8 cellular contexts compared by ENCODE assay signal in the genomic region with DNA sequence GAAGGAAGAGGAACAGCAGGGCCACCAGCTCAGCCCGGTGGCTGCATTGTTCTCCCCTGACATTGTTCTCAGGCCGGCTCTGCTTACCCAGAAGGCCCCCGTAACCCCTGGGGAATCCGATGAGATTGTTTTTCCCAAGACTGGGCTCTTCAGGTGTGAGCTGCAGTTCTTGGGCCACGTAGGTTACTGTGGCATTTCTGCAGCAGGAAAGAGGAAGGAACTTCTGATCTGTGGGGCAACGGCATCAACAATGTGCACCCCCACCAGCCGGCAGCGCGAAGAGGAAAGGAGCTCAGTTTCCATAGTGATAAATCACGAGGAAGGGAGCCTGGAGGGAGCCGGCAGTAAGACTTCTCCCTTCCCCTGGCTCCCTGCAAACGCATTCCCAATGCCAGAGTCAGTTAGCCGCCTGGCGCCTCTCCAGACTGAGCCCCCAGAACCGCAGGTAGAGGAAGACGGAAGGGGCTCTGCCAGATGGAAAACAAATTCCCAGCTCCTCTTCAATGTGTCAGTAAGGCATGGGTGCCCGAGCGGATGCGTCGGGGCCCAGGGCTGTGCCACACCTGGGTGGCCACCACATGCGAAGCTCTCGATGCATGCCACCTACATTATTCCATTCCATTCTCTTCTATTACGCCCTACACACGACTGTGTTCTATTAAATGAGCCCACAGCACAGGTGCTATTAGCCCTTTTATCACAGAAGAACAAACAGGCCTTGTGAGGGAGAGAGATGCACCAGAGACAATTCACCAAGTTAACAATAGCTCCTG. TPM values are rescaled to one million over a fixed set of nuclear protein-coding genes. Genes with fewer than 3 reads are reported as not detected.
DNase-seq lines count a peak whose midpoint lies in the region; ATAC-seq and TF ChIP-seq lines count a peak whose summit lies in the region.

No MANE protein-coding gene starts in this region.

- 43 to 45% (median 43%) methylated on average over 22 to 24 of the region's 24 CpGs for WGBS in psoas muscle, 3 donors

- H3K9me3 ChIP-seq in psoas muscle = no peaks in the 10 kb centered on the region

- H3K27ac ChIP-seq in psoas muscle = peak overlapping the region; percentile 58

- ATAC-seq in activated naive CD8-positive, alpha-beta T cell treated with anti-CD3 and anti-CD28 coated beads, Interleukin-2, amount 50 U/mL, for 24 hours = peak; percentile 20
- ATAC-seq in psoas muscle = peak in 3 of 4 donors; percentile 48 to 56 (median 53)

- DNase-seq in activated naive CD4-positive, alpha-beta T cell treated with anti-CD3 and anti-CD28 coated beads for 36 hours = no peak
- DNase-seq in activated naive CD4-positive, alpha-beta T cell treated with anti-CD3 and anti-CD28 coated beads, Interleukin-2, amount 10 ng/mL, durations not matched to agents 7 days and 5 days = no peak
- peak; percentile 18 for DNase-seq in activated naive CD8-positive, alpha-beta T cell treated with anti-CD3 and anti-CD28 coated beads, Interleukin-2, amount 50 U/mL, for 24 hours
- DNase-seq in hepatic stellate cell (ENCODE audit: low spot score) = peak; percentile 22
- DNase-seq in psoas muscle = peak; percentile 50 to 65
- no peak for DNase-seq in NCI-H1694 treated with DMSO at 0.1 percent for 48 hours (lab: John Stamatoyannopoulos, UW)
- DNase-seq in stimulated activated CD4-positive, alpha-beta T cell treated with anti-CD3 and anti-CD28 coated beads, Interleukin-12 subunit alpha, Interleukin-12 subunit beta, amount 100 ng/mL, for 4 hours = no peak
- DNase-seq in activated naive CD4-positive, alpha-beta T cell (lab: John Stamatoyannopoulos, UW) = no peak

- H3K27ac Mint-ChIP-seq in activated naive CD4-positive, alpha-beta T cell treated with anti-CD3 and anti-CD28 coated beads for 36 hours = no peak overlapping the region
- no peak overlapping the region for H3K27ac Mint-ChIP-seq in activated naive CD4-positive, alpha-beta T cell treated with anti-CD3 and anti-CD28 coated beads, Interleukin-2, amount 10 ng/mL, durations not matched to agents 7 days and 5 days
- H3K27ac Mint-ChIP-seq in activated naive CD8-positive, alpha-beta T cell treated with anti-CD3 and anti-CD28 coated beads, Interleukin-2, amount 50 U/mL, for 24 hours = peak overlapping the region; percentile 48

- H3K4me3 Mint-ChIP-seq in activated naive CD4-positive, alpha-beta T cell treated with anti-CD3 and anti-CD28 coated beads for 36 hours = peak overlapping the region; percentile 49
- H3K4me3 Mint-ChIP-seq in activated naive CD4-positive, alpha-beta T cell treated with anti-CD3 and anti-CD28 coated beads, Interleukin-2, amount 10 ng/mL, durations not matched to agents 7 days and 5 days = no peak overlapping the region
- peak overlapping the region; percentile 59 for H3K4me3 Mint-ChIP-seq in activated naive CD8-positive, alpha-beta T cell treated with anti-CD3 and anti-CD28 coated beads, Interleukin-2, amount 50 U/mL, for 24 hours

- peak overlapping the region; percentile 34 for H3K4me3 ChIP-seq in psoas muscle

- H3K36me3 Mint-ChIP-seq in activated naive CD4-positive, alpha-beta T cell treated with anti-CD3 and anti-CD28 coated beads for 36 hours (ENCODE audit: low read depth) = no peaks in the 10 kb centered on the region
- no peaks in the 10 kb centered on the region for H3K36me3 Mint-ChIP-seq in activated naive CD4-positive, alpha-beta T cell treated with anti-CD3 and anti-CD28 coated beads, Interleukin-2, amount 10 ng/mL, durations not matched to agents 7 days and 5 days
- no peaks in the 10 kb centered on the region for H3K36me3 Mint-ChIP-seq in activated naive CD8-positive, alpha-beta T cell treated with anti-CD3 and anti-CD28 coated beads, Interleukin-2, amount 50 U/mL, for 24 hours (ENCODE audit: low read depth)

- TF ChIP-seq CTCF in psoas muscle (IDR thresholded peaks at IDR 0.05) = no peak

- no peaks in the 10 kb centered on the region for H3K9me3 Mint-ChIP-seq in activated naive CD4-positive, alpha-beta T cell treated with anti-CD3 and anti-CD28 coated beads for 36 hours
- H3K9me3 Mint-ChIP-seq in activated naive CD4-positive, alpha-beta T cell treated with anti-CD3 and anti-CD28 coated beads, Interleukin-2, amount 10 ng/mL, durations not matched to agents 7 days and 5 days = no peaks in the 10 kb centered on the region
- H3K9me3 Mint-ChIP-seq in activated naive CD8-positive, alpha-beta T cell treated with anti-CD3 and anti-CD28 coated beads, Interleukin-2, amount 50 U/mL, for 24 hours = no peaks in the 10 kb centered on the region

- intact Hi-C loops in activated naive CD4-positive, alpha-beta T cell treated with anti-CD3 and anti-CD28 coated beads for 36 hours (cut with micrococcal nuclease) = no loop called here
- intact Hi-C loops in psoas muscle (cut with DNase I) = no loop called here

- CTCF ChIA-PET in activated naive CD4-positive, alpha-beta T cell treated with anti-CD3 and anti-CD28 coated beads for 36 hours (lab: Charles Lee) = interaction anchor here (0.6 to 2.0 kb wide), 3 partner anchors 18 to 92 kb away, joined by 4 to 11 read pairs (median 5); no protein-coding TSS in a partner anchor
- CTCF ChIA-PET in activated naive CD4-positive, alpha-beta T cell treated with anti-CD3 and anti-CD28 coated beads, Interleukin-2, amount 10 ng/mL, durations not matched to agents 7 days and 5 days (lab: Charles Lee) = interaction anchor here (0.9 to 1.8 kb wide), 5 partner anchors 8 to 92 kb away, joined by 3 to 5 read pairs (median 3); no protein-coding TSS in a partner anchor

- H3K27me3 Mint-ChIP-seq in activated naive CD4-positive, alpha-beta T cell treated with anti-CD3 and anti-CD28 coated beads for 36 hours (ENCODE audit: low read depth) = no peaks in the 10 kb centered on the region
- peaks cover 12% of the 10 kb centered on the region for H3K27me3 Mint-ChIP-seq in activated naive CD4-positive, alpha-beta T cell treated with anti-CD3 and anti-CD28 coated beads, Interleukin-2, amount 10 ng/mL, durations not matched to agents 7 days and 5 days
- no peaks in the 10 kb centered on the region for H3K27me3 Mint-ChIP-seq in activated naive CD8-positive, alpha-beta T cell treated with anti-CD3 and anti-CD28 coated beads, Interleukin-2, amount 50 U/mL, for 24 hours

- H3K36me3 ChIP-seq in psoas muscle (ENCODE audit: insufficient read depth in 1 of 2, low read depth in 1 of 2) = no peaks in the 10 kb centered on the region

- no peaks in the 10 kb centered on the region for H3K27me3 ChIP-seq in psoas muscle (ENCODE audit: insufficient read depth in 3 of 3, low read length in 2 of 3)

- H3K4me1 ChIP-seq in psoas muscle = no peaks in the 10 kb centered on the region

- H3K4me1 Mint-ChIP-seq in activated naive CD4-positive, alpha-beta T cell treated with anti-CD3 and anti-CD28 coated beads for 36 hours (ENCODE audit: low read depth) = peaks cover 18% of the 10 kb centered on the region
- H3K4me1 Mint-ChIP-seq in activated naive CD4-positive, alpha-beta T cell treated with anti-CD3 and anti-CD28 coated beads, Interleukin-2, amount 10 ng/mL, durations not matched to agents 7 days and 5 days = peaks cover 13% of the 10 kb centered on the region
- peaks cover 32% of the 10 kb centered on the region for H3K4me1 Mint-ChIP-seq in activated naive CD8-positive, alpha-beta T cell treated with anti-CD3 and anti-CD28 coated beads, Interleukin-2, amount 50 U/mL, for 24 hours

RNA-seq across cellular contexts. Expression of gene PECAM1, which starts 21.5 kb away (rescaled TPM):
- total RNA-seq in activated naive CD4-positive, alpha-beta T cell treated with anti-CD3 and anti-CD28 coated beads for 36 hours = 10 to 100 TPM in 1 of 2 experiments, 1 to 10 TPM in 1; 10.0 to 11.2 TPM
- total RNA-seq in psoas muscle = 100 to 1,000 TPM in 2 of 4 donors, 10 to 100 TPM in 2; 71.9 to 117 (median 105) TPM
- polyA plus RNA-seq in psoas muscle = 10 to 100 TPM; 21.0 to 40.5 (median 29.6) TPM

RNA-seq across cellular contexts. Expression of gene MILR1, which starts 36.7 kb away (rescaled TPM):
- under 1 TPM; 0.31 to 0.42 TPM for total RNA-seq in activated naive CD4-positive, alpha-beta T cell treated with anti-CD3 and anti-CD28 coated beads for 36 hours
- 1 to 10 TPM in 3 of 4 donors, under 1 TPM in 1; 0.95 to 1.3 (median 1.1) TPM for total RNA-seq in psoas muscle
- 1 to 10 TPM in 2 of 3 donors, under 1 TPM in 1; 0.61 to 1.2 (median 1.1) TPM for polyA plus RNA-seq in psoas muscle

Comparison
In these comparisons a context has a peak if more than half of its experiments do, and no peak if none do; other contexts are left out.
1. DNase-seq: peak in activated naive CD8-positive, alpha-beta T cell treated with anti-CD3 and anti-CD28 coated beads, Interleukin-2, amount 50 U/mL, for 24 hours (single experiment), hepatic stellate cell (single experiment) and psoas muscle (2 of 2); none in activated naive CD4-positive, alpha-beta T cell treated with anti-CD3 and anti-CD28 coated beads for 36 hours (single experiment), activated naive CD4-positive, alpha-beta T cell treated with anti-CD3 and anti-CD28 coated beads, Interleukin-2, amount 10 ng/mL, durations not matched to agents 7 days and 5 days (single experiment), NCI-H1694 treated with DMSO at 0.1 percent for 48 hours (single experiment), stimulated activated CD4-positive, alpha-beta T cell treated with anti-CD3 and anti-CD28 coated beads, Interleukin-12 subunit alpha, Interleukin-12 subunit beta, amount 100 ng/mL, for 4 hours (single experiment) and activated naive CD4-positive, alpha-beta T cell (0 of 4).
2. RNA of gene PECAM1, which starts 21.5 kb away (total RNA-seq): 71.9 to 117 TPM in psoas muscle; 10.0 to 11.2 TPM in activated naive CD4-positive, alpha-beta T cell treated with anti-CD3 and anti-CD28 coated beads for 36 hours; every median in the first group is over 4 times any median in the second.